9 cellular contexts compared by ENCODE assay signal in genomic region chr5:44862808-44863207, GRCh38. TPM values are rescaled to one million over a fixed set of nuclear protein-coding genes. Genes with fewer than 3 reads are reported as not detected.
A peak's percentile ranks its signal among the peaks of the same experiment; 100 is the strongest.
DNase-seq lines count a peak whose midpoint lies in the region; ATAC-seq, FAIRE-seq and TF ChIP-seq lines count a peak whose summit lies in the region.
"Had no signal": no experiment of that assay in that cellular context is flagged by ENCODE, and none has a peak within 500 bp of the region (broad histone marks: within the 10 kb centered on the region; RNA-seq: fewer than 3 reads in every experiment).

No MANE protein-coding gene starts in this region.

- H3K27ac ChIP-seq in OCI-LY1 (ENCODE audit: low read depth, low read length, poor library complexity, severe bottlenecking) (no peak overlapping the region), keratinocyte (ENCODE audit: control insufficient read depth, insufficient read depth, low read length) (no peak overlapping the region)

- H3K9me1 ChIP-seq in keratinocyte (ENCODE audit: control insufficient read depth, extremely low read depth, insufficient read depth, low read length): no peaks in the 10 kb centered on the region

- H3F3A ChIP-seq in OCI-LY1 (ENCODE audit: insufficient read depth, low read length): no peaks in the 10 kb centered on the region

- peaks cover 7% of the 10 kb centered on the region for H3K27me3 Mint-ChIP-seq in activated naive CD4-positive, alpha-beta T cell treated with anti-CD3 and anti-CD28 coated beads, Interleukin-2, amount 10 ng/mL, durations not matched to agents 7 days and 5 days

- dilution Hi-C loops in keratinocyte (cut with MboI; ENCODE audit: extremely low pct_ligation_motif_present, low sequenced_read_pairs): no loop called here

- H4K20me1 ChIP-seq in OCI-LY1 (ENCODE audit: insufficient read depth, low read length) (no peaks in the 10 kb centered on the region), keratinocyte (ENCODE audit: control insufficient read depth, extremely low read depth, insufficient read depth, low read length) (no peaks in the 10 kb centered on the region)

- H3K27ac Mint-ChIP-seq in activated naive CD4-positive, alpha-beta T cell treated with anti-CD3 and anti-CD28 coated beads, Interleukin-2, amount 10 ng/mL, durations not matched to agents 7 days and 5 days: no peak overlapping the region

- CTCF ChIA-PET in activated naive CD4-positive, alpha-beta T cell treated with anti-CD3 and anti-CD28 coated beads, Interleukin-2, amount 10 ng/mL, durations not matched to agents 7 days and 5 days (lab: Charles Lee): interaction anchor here (1.2 kb wide), 1 partner anchor 90 kb away, joined by 5 read pairs; no protein-coding TSS in a partner anchor

- FAIRE-seq in keratinocyte (lab: Jason Lieb, UNC): no peak

- H3K27me3 ChIP-seq in OCI-LY1 (ENCODE audit: insufficient read depth, low read length) (no peaks in the 10 kb centered on the region), keratinocyte (ENCODE audit: control insufficient read depth, extremely low read depth, insufficient read depth, low read length) (no peaks in the 10 kb centered on the region)

- H3K4me1 Mint-ChIP-seq in activated naive CD4-positive, alpha-beta T cell treated with anti-CD3 and anti-CD28 coated beads, Interleukin-2, amount 10 ng/mL, durations not matched to agents 7 days and 5 days: no peaks in the 10 kb centered on the region

- H3K9me2 ChIP-seq in OCI-LY1 (ENCODE audit: low read depth, low read length): no peaks in the 10 kb centered on the region

- H3K36me3 ChIP-seq in OCI-LY1 (ENCODE audit: insufficient read depth, low read length): no peaks in the 10 kb centered on the region
- H3K36me3 ChIP-seq in keratinocyte (ENCODE audit: control insufficient read depth in 2 of 2, extremely low read depth in 1 of 2, insufficient read depth in 2 of 2, low read length in 2 of 2): no peaks in the 10 kb centered on the region

- ATAC-seq in HG03095 (IDR thresholded peaks at IDR 0.05; ENCODE audit: unreplicated experiment): no peak

- H3K4me3 ChIP-seq in GM12864 (ENCODE audit: low read depth, low read length): no peak overlapping the region
- no peak overlapping the region for H3K4me3 ChIP-seq in OCI-LY1 (ENCODE audit: low read depth, low read length, poor library complexity, severe bottlenecking)
- H3K4me3 ChIP-seq in keratinocyte (ENCODE audit: control insufficient read depth in 2 of 3, extremely low read depth in 1 of 3, insufficient read depth in 2 of 3, low read depth in 1 of 3, low read length in 3 of 3): no peak overlapping the region

- TF ChIP-seq CTCF in GM12864 (IDR thresholded peaks at IDR 0.05; ENCODE audit: low read depth, low read length, missing control alignments) (peak; percentile 36), OCI-LY1 (IDR thresholded peaks at IDR 0.05; ENCODE audit: low read length) (peak; percentile 35; the same call in 1 of the 2 replicates), keratinocyte (optimal IDR thresholded peaks at IDR 0.05 in 1 of 3, IDR thresholded peaks at IDR 0.05 in 1 of 3, conservative IDR thresholded peaks at IDR 0.05 in 1 of 3; ENCODE audit: extremely low read depth in 1 of 3, insufficient read depth in 2 of 3, low read length in 3 of 3) (peak in 2 of 3 experiments; percentile 40 to 42)

- H3K9ac ChIP-seq in OCI-LY1 (ENCODE audit: low read length): no peak overlapping the region
- no peak overlapping the region for H3K9ac ChIP-seq in keratinocyte (ENCODE audit: control insufficient read depth, extremely low read depth, insufficient read depth, low read length)

- H3K9me3 ChIP-seq in OCI-LY1 (ENCODE audit: low read length) (no peaks in the 10 kb centered on the region), keratinocyte (ENCODE audit: control insufficient read depth, low read depth, low read length) (no peaks in the 10 kb centered on the region)

- no peak overlapping the region for H3K4me3 Mint-ChIP-seq in activated naive CD4-positive, alpha-beta T cell treated with anti-CD3 and anti-CD28 coated beads, Interleukin-2, amount 10 ng/mL, durations not matched to agents 7 days and 5 days

- H3K4me2 ChIP-seq in OCI-LY1 (ENCODE audit: low read length) (no peak overlapping the region), keratinocyte (ENCODE audit: control insufficient read depth, extremely low read depth, insufficient read depth, low read depth, low read length) (no peak overlapping the region)

- no peaks in the 10 kb centered on the region for H3K36me3 Mint-ChIP-seq in activated naive CD4-positive, alpha-beta T cell treated with anti-CD3 and anti-CD28 coated beads, Interleukin-2, amount 10 ng/mL, durations not matched to agents 7 days and 5 days

- no peaks in the 10 kb centered on the region for H3K4me1 ChIP-seq in OCI-LY1 (ENCODE audit: insufficient read depth, low read length, severe bottlenecking)
- H3K4me1 ChIP-seq in keratinocyte (ENCODE audit: control insufficient read depth, extremely low read depth, insufficient read depth, low read length): peaks cover 9% of the 10 kb centered on the region

- DNase-seq in GM12864 (ENCODE audit: low read depth) (no peak), H4 (ENCODE audit: low spot score) (peak; percentile 29), keratinocyte (ENCODE audit: low read depth, low spot score) (no peak), inferior parietal cortex (ENCODE audit: extremely low spot score) (no peak)
- no peak for DNase-seq in stimulated activated naive CD4-positive, alpha-beta T cell treated with Interleukin-2 at 50 U/mL for 16 hours (lab: John Stamatoyannopoulos, UW)
- no peak for DNase-seq in activated naive CD4-positive, alpha-beta T cell treated with anti-CD3 and anti-CD28 coated beads, Interleukin-2, amount 10 ng/mL, durations not matched to agents 7 days and 5 days
- DNase-seq: activated CD4-positive, alpha-beta T cell treated with anti-CD3 and anti-CD28 coated beads for 1 hour had no signal

- H3K79me2 ChIP-seq in OCI-LY1 (ENCODE audit: insufficient read depth, low read length) (no peaks in the 10 kb centered on the region), keratinocyte (ENCODE audit: control insufficient read depth, insufficient read depth, low read length) (no peaks in the 10 kb centered on the region)

- no peaks in the 10 kb centered on the region for H3K9me3 Mint-ChIP-seq in activated naive CD4-positive, alpha-beta T cell treated with anti-CD3 and anti-CD28 coated beads, Interleukin-2, amount 10 ng/mL, durations not matched to agents 7 days and 5 days

- H2AFZ ChIP-seq in OCI-LY1 (ENCODE audit: low read length): no peak overlapping the region
- H2AFZ ChIP-seq in keratinocyte (ENCODE audit: control insufficient read depth, low read length): no peak overlapping the region

RNA-seq across cellular contexts. Expression of gene MRPS30, which starts 54.1 kb away (rescaled TPM):
- 57.9 and 70.1 TPM in 2 replicates for total RNA-seq in H4 (2014; rRNA removed; shearing (Covaris generic))
- polyA plus RNA-seq in keratinocyte: 31.5 to 62.1 TPM (median 34.6 TPM) in 3 replicates
- 20.2 TPM for polyA plus RNA-seq in keratinocyte (2011; ENCODE audit: low read depth)
- 32.6 and 60.6 TPM in 2 replicates for polyA plus RNA-seq in keratinocyte (2011; cell fraction: cytosol; rRNA removed)
- 33.1 and 33.9 TPM in 2 replicates for polyA plus RNA-seq in keratinocyte (2011; cell fraction: nucleus; rRNA removed)
- 31.2 and 32.5 TPM in 2 replicates for polyA plus RNA-seq in keratinocyte (2012; ENCODE audit: low replicate concordance)
- polyA minus RNA-seq in keratinocyte: 17.1 to 44.6 TPM (median 29.2 TPM) in 3 replicates
- polyA minus RNA-seq in keratinocyte (2011; cell fraction: cytosol; rRNA and poly(A)+ RNA removed): 81.5 TPM
- polyA minus RNA-seq in keratinocyte (2011; cell fraction: nucleus; rRNA and poly(A)+ RNA removed): 43.5 and 46.8 TPM in 2 replicates
